13 cellular contexts compared by ENCODE assay signal in the genomic region with DNA sequence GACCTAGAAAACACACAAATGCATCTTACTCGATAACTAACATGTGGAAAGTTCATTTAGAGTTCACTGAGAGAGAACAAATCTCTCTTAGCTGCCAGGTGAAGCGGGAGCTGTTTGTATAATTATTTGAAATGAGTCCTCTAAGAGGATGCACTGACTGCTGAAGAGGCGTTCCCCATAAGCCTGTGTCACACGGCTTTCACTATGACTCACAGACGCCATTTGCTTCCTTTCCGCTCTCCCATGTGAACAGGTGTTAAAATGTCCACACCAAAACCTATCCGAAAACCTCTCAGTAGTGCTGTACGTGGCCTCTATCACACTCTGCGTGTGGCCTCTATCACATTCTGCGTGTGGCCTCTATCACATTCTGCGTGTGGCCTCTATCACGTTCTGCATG.
"Had no signal": no experiment of that assay in that cellular context is flagged by ENCODE, and none has a peak within 500 bp of the region (broad histone marks: within the 10 kb centered on the region; RNA-seq: fewer than 3 reads in every experiment).

No MANE protein-coding gene starts in this region.

- H3K27me3 Mint-ChIP-seq: activated naive CD8-positive, alpha-beta T cell treated with anti-CD3 and anti-CD28 coated beads, Interleukin-2, amount 10 ng/mL, durations not matched to agents 7 days and 5 days had no signal

- H3K36me3 ChIP-seq: colonic mucosa, stomach had no signal

- ATAC-seq: esophagus mucosa had no signal

- DNase-seq: activated CD4-positive, CD25-positive, alpha-beta regulatory T cell treated with anti-CD3 and anti-CD28 coated beads, Interleukin-2, amount 50 U/mL, for 72 hours; activated CD8-positive, alpha-beta memory T cell treated with anti-CD3 and anti-CD28 coated beads for 24 hours; activated naive CD4-positive, alpha-beta T cell; activated naive CD8-positive, alpha-beta T cell treated with anti-CD3 and anti-CD28 coated beads, Interleukin-2, amount 10 ng/mL, durations not matched to agents 7 days and 5 days; central memory CD4-positive, alpha-beta T cell; colonic mucosa; stimulated activated CD4-positive, alpha-beta T cell treated with anti-CD3 and anti-CD28 coated beads, Interleukin-12 subunit alpha, Interleukin-12 subunit beta, amount 100 ng/mL, for 4 hours; stimulated activated CD4-positive, alpha-beta T cell treated with anti-CD3 and anti-CD28 coated beads, Interleukin-2, amount 100 ng/mL, for 24 hours; stomach; testis had no signal

- H3K4me3 Mint-ChIP-seq: activated naive CD8-positive, alpha-beta T cell treated with anti-CD3 and anti-CD28 coated beads, Interleukin-2, amount 10 ng/mL, durations not matched to agents 7 days and 5 days; activated T-helper 1 cell treated with anti-CD3 and anti-CD28 coated beads, Interleukin-12 subunit alpha, Interleukin-12 subunit beta, Interleukin-2, Interleukin-4 antibody, amounts not matched to agents 30 ng/mL and 10 ng/mL and 1 ng/mL, durations not matched to agents 14 hours and 24 hours and 36 hours; brain had no signal

- H3K9me3 ChIP-seq: colonic mucosa, testis had no signal

- H3K36me3 Mint-ChIP-seq: activated naive CD8-positive, alpha-beta T cell treated with anti-CD3 and anti-CD28 coated beads, Interleukin-2, amount 10 ng/mL, durations not matched to agents 7 days and 5 days; brain had no signal

- H3K4me3 ChIP-seq: colonic mucosa, stomach, testis had no signal

- H3K27ac ChIP-seq: colonic mucosa, stomach, testis had no signal

- H3K27ac Mint-ChIP-seq: activated naive CD8-positive, alpha-beta T cell treated with anti-CD3 and anti-CD28 coated beads, Interleukin-2, amount 10 ng/mL, durations not matched to agents 7 days and 5 days; activated T-helper 1 cell treated with anti-CD3 and anti-CD28 coated beads, Interleukin-12 subunit alpha, Interleukin-12 subunit beta, Interleukin-2, Interleukin-4 antibody, amounts not matched to agents 30 ng/mL and 10 ng/mL and 1 ng/mL, durations not matched to agents 14 hours and 24 hours and 36 hours had no signal

- H3K4me1 Mint-ChIP-seq: activated naive CD8-positive, alpha-beta T cell treated with anti-CD3 and anti-CD28 coated beads, Interleukin-2, amount 10 ng/mL, durations not matched to agents 7 days and 5 days had no signal

- H3K27me3 ChIP-seq: colonic mucosa, testis had no signal

- H3K4me1 ChIP-seq: colonic mucosa, stomach, testis had no signal
